ENCODE assay signal across 8 cellular contexts in genomic region chr16:84617631-84618427, GRCh38. TPM values are rescaled to one million over a fixed set of nuclear protein-coding genes. Genes with fewer than 3 reads are reported as not detected.
DNase-seq lines count a peak whose midpoint lies in the region; ATAC-seq and TF ChIP-seq lines count a peak whose summit lies in the region.

Gene COTL1, minus strand, starts transcription at chr16:84618078. Its CDS starts 164 bp downstream, at chr16:84617914.

- no peaks in the 10 kb centered on the region for H3K9me3 ChIP-seq in thoracic aorta

- no peaks in the 10 kb centered on the region for H3K9me3 Mint-ChIP-seq in activated naive CD4-positive, alpha-beta T cell treated with anti-CD3 and anti-CD28 coated beads, Interleukin-2, amount 50 U/mL, for 72 hours
- peaks cover 21% of the 10 kb centered on the region for H3K9me3 Mint-ChIP-seq in glutamatergic neuron (ENCODE audit: unreplicated experiment)
- H3K9me3 Mint-ChIP-seq in osteocyte (ENCODE audit: unreplicated experiment): no peaks in the 10 kb centered on the region

- H3K4me1 ChIP-seq in thoracic aorta (ENCODE audit: control insufficient read depth in 1 of 2, low read depth in 2 of 2): peaks cover 0 to 21% of the 10 kb centered on the region in 2 donors

- H3K4me1 Mint-ChIP-seq in glutamatergic neuron (ENCODE audit: low read depth, unreplicated experiment) (peaks cover 35% of the 10 kb centered on the region), osteocyte (ENCODE audit: unreplicated experiment) (peaks cover 53% of the 10 kb centered on the region)

- DNase-seq in NCI-H1105 (lab: John Stamatoyannopoulos, UW) (peak; percentile 84), SKM-1 (lab: John Stamatoyannopoulos, UW; ENCODE audit: unreplicated experiment) (peak; percentile 96), glutamatergic neuron (peak; percentile 96), osteocyte (ENCODE audit: extremely low spot score, unreplicated experiment) (peak; percentile 98), thoracic aorta (ENCODE audit: low spot score) (peak; percentile 92)
- DNase-seq in activated naive CD4-positive, alpha-beta T cell treated with anti-CD3 and anti-CD28 coated beads, Interleukin-2, amount 50 U/mL, for 72 hours (ENCODE audit: low spot score in 2 of 2): peak; percentile 90 to 96

- no peaks in the 10 kb centered on the region for H3K27me3 ChIP-seq in thoracic aorta (replicated peaks; ENCODE audit: insufficient read depth)

- H3K27ac Mint-ChIP-seq in activated naive CD4-positive, alpha-beta T cell treated with anti-CD3 and anti-CD28 coated beads, Interleukin-2, amount 50 U/mL, for 72 hours: peak within 1 kb of the TSS; percentile 86 to 92
- peak within 1 kb of the TSS; percentile 75 for H3K27ac Mint-ChIP-seq in glutamatergic neuron (ENCODE audit: unreplicated experiment)
- peak within 1 kb of the TSS; percentile 73 for H3K27ac Mint-ChIP-seq in osteocyte (ENCODE audit: unreplicated experiment)

- peak within 1 kb of the TSS; percentile 94 for H3K4me3 Mint-ChIP-seq in glutamatergic neuron (ENCODE audit: unreplicated experiment)
- H3K4me3 Mint-ChIP-seq in osteocyte (ENCODE audit: unreplicated experiment): peak within 1 kb of the TSS; percentile 90

- H3K27me3 Mint-ChIP-seq in glutamatergic neuron (ENCODE audit: unreplicated experiment): peaks cover 14% of the 10 kb centered on the region
- no peaks in the 10 kb centered on the region for H3K27me3 Mint-ChIP-seq in osteocyte (ENCODE audit: unreplicated experiment)

- ATAC-seq in HG02588 (IDR thresholded peaks at IDR 0.05; ENCODE audit: unreplicated experiment) (peak; percentile 72), thoracic aorta (ENCODE audit: insufficient number of reproducible peaks, low FRiP score, low read depth) (peak; percentile 87)
- ATAC-seq in activated naive CD4-positive, alpha-beta T cell treated with anti-CD3 and anti-CD28 coated beads, Interleukin-2, amount 50 U/mL, for 72 hours: peak; percentile 81 to 89

- peaks cover 37 to 46% of the 10 kb centered on the region in 2 donors for H3K36me3 Mint-ChIP-seq in activated naive CD4-positive, alpha-beta T cell treated with anti-CD3 and anti-CD28 coated beads, Interleukin-2, amount 50 U/mL, for 72 hours
- H3K36me3 Mint-ChIP-seq in glutamatergic neuron (ENCODE audit: unreplicated experiment) (peaks cover 7% of the 10 kb centered on the region), osteocyte (ENCODE audit: unreplicated experiment) (peaks cover 4% of the 10 kb centered on the region)

- no peaks in the 10 kb centered on the region for H3K36me3 ChIP-seq in thoracic aorta

- TF ChIP-seq CTCF in glutamatergic neuron (IDR thresholded peaks at IDR 0.05; ENCODE audit: partially characterized antibody, unreplicated experiment) (no peak), osteocyte (IDR thresholded peaks at IDR 0.05) (no peak), thoracic aorta (IDR thresholded peaks at IDR 0.05) (no peak)

- H3K4me3 ChIP-seq in GM08714 (ENCODE audit: low read length): peak within 1 kb of the TSS; percentile 88
- H3K4me3 ChIP-seq in thoracic aorta: peak within 1 kb of the TSS; percentile 75

- H3K27ac ChIP-seq in thoracic aorta: peak within 1 kb of the TSS; percentile 39 to 76

RNA-seq across cellular contexts. Expression of gene COTL1, which starts in this region (rescaled TPM):
- 100 to 1,000 TPM; 277 to 583 TPM for total RNA-seq in activated naive CD4-positive, alpha-beta T cell treated with anti-CD3 and anti-CD28 coated beads, Interleukin-2, amount 50 U/mL, for 72 hours
- total RNA-seq in glutamatergic neuron (ENCODE audit: unreplicated experiment): 545 TPM
- 102 and 103 TPM in 2 replicates for total RNA-seq in osteocyte
- 10 to 100 TPM; 32.0 to 46.8 TPM for total RNA-seq in thoracic aorta

Comparison
In these comparisons a context has a peak if more than half of its experiments do, and no peak if none do; other contexts are left out.
1. Peak in every context shown above with its lines: DNase-seq, ATAC-seq, H3K4me3 ChIP-seq and H3K27ac ChIP-seq.